Comparison of ENCODE assay signal across 17 cellular contexts in genomic region chr2:242043538-242044205, GRCh38.
DNase-seq lines count a peak whose midpoint lies in the region; ATAC-seq, FAIRE-seq and TF ChIP-seq lines count a peak whose summit lies in the region.
"Had no signal": no experiment of that assay in that cellular context is flagged by ENCODE, and none has a peak within 500 bp of the region (broad histone marks: within the 10 kb centered on the region; RNA-seq: fewer than 3 reads in every experiment).

No MANE protein-coding gene starts in this region.

- no peak overlapping the region for H3K4me3 ChIP-seq in HepG2 (replicated peaks in 1 of 3; ENCODE audit: insufficient read depth in 1 of 3, low read depth in 2 of 3, low read length in 3 of 3)
- no peak overlapping the region for H3K4me3 ChIP-seq in right lobe of liver
- H3K4me3 ChIP-seq: HAP-1 had no signal

- no peak overlapping the region for H3K9ac ChIP-seq in HepG2 (ENCODE audit: insufficient read depth, low read depth, low read length)

- ATAC-seq in HepG2 (no peak), right lobe of liver (no peak)
- ATAC-seq: CD8-positive, alpha-beta T cell had no signal

- WGBS in HepG2 (ENCODE audit: low lambda C conversion rate) = 38% methylated on average over 11 of the region's 11 CpGs
- WGBS in right lobe of liver (ENCODE audit: insufficient coverage, low coverage, low lambda C conversion rate, missing lambda C conversion rate) = 65% methylated on average over 8 of the region's 11 CpGs

- H3K4me2 ChIP-seq in HepG2 (ENCODE audit: low read depth, low read length) = no peak overlapping the region

- FAIRE-seq in HepG2 (lab: Jason Lieb, UNC) = no peak
- FAIRE-seq: A204.1, D721Med, GM12892, H1 had no signal

- H4K20me1 ChIP-seq in HepG2 (ENCODE audit: insufficient read depth, low read length) = no peaks in the 10 kb centered on the region

- POLR2A ChIA-PET in HepG2 (lab: Yijun Ruan, JAX) = no interaction called here

- H3K27me3 ChIP-seq in HepG2 (ENCODE audit: control insufficient read depth in 1 of 2, insufficient read depth in 2 of 2, low read length in 2 of 2) = peaks cover 2 to 39% of the 10 kb centered on the region in 2 experiments; a peak in 4 of 5 replicates
- no peaks in the 10 kb centered on the region for H3K27me3 ChIP-seq in right lobe of liver

- H3K4me1 ChIP-seq in HepG2 (ENCODE audit: insufficient read depth, low read length) (peaks cover 35% of the 10 kb centered on the region), right lobe of liver (peaks cover 0 to 13% (median 5%) of the 10 kb centered on the region in 4 donors)
- H3K4me1 ChIP-seq: HAP-1 had no signal

- no peak overlapping the region for H2AFZ ChIP-seq in HepG2 (ENCODE audit: low read length)

- TF ChIP-seq CTCF in HepG2 (CRISPR knock-in tag; IDR thresholded peaks at IDR 0.05) (no peak), right lobe of liver (IDR thresholded peaks at IDR 0.05) (no peak)

- H3K36me3 ChIP-seq in HepG2 (replicated peaks in 1 of 2; ENCODE audit: control insufficient read depth in 1 of 2, insufficient read depth in 2 of 2, low read length in 2 of 2) = no peaks in the 10 kb centered on the region
- H3K36me3 ChIP-seq in right lobe of liver = no peaks in the 10 kb centered on the region
- H3K36me3 ChIP-seq: HAP-1 had no signal

- TF ChIP-seq POLR2A in HepG2 (IDR thresholded peaks at IDR 0.05; ENCODE audit: insufficient read depth in 1 of 2, low read depth in 2 of 2, low read length in 2 of 2) (no peak), right lobe of liver (IDR thresholded peaks at IDR 0.05) (no peak)

- TF ChIP-seq EP300 in HepG2 (IDR thresholded peaks at IDR 0.05; ENCODE audit: low read depth in 2 of 2, low read length in 2 of 2) (no peak), HepG2 (CRISPR knock-in tag; IDR thresholded peaks at IDR 0.05; ENCODE audit: borderline replicate concordance) (no peak)

- BruUV-seq in HepG2 (replicated peaks; lab: Mats Ljungman, UMichigan) = no TSS peak

- no peak for TF ChIP-seq RAD21 in HepG2 (CRISPR knock-in tag; IDR thresholded peaks at IDR 0.05)

- H3K27ac ChIP-seq in HepG2 (ENCODE audit: extremely low read length, insufficient read depth, low read length) (no peak overlapping the region), right lobe of liver (no peak overlapping the region)

- H3K9me3 ChIP-seq in HepG2 (ENCODE audit: low read length) (no peaks in the 10 kb centered on the region), right lobe of liver (no peaks in the 10 kb centered on the region)
- H3K9me3 ChIP-seq: HAP-1 had no signal

- DNase-seq in HepG2 (ENCODE audit: low spot score) (no peak), right lobe of liver (no peak), SW480 (ENCODE audit: low spot score) (peak; percentile 34), head of caudate nucleus (peak in 39 of 42 donors; percentile 30 to 88 (median 60)), ureter (ENCODE audit: low spot score) (peak; percentile 27), cortex of kidney (lab: John Stamatoyannopoulos, UW) (no peak), T1000 (lab: John Stamatoyannopoulos, UW) (no peak), DMS 273 (lab: John Stamatoyannopoulos, UW; ENCODE audit: unreplicated experiment) (no peak)
- DNase-seq: COR-L47, DND-41, GDM1 had no signal

- intact Hi-C loops in HepG2 (cut with micrococcal nuclease; ENCODE audit: unreplicated experiment) (no loop called here), right lobe of liver (cut with DNase I) (no loop called here), head of caudate nucleus (cut with DNase I) (no loop called here)

- no peaks in the 10 kb centered on the region for H3K79me2 ChIP-seq in HepG2 (ENCODE audit: insufficient read depth, low read length)

- CTCF ChIA-PET in HepG2 (lab: Yijun Ruan, JAX; ENCODE audit: low intra/inter-chr PET ratio, low total read pairs) = no interaction called here

- in situ Hi-C loops in HepG2 (cut with HindIII; ENCODE audit: extremely low pct_ligation_motif_present, low pct_unique_long_range_greater_than_20kb) = no loop called here

TF ChIP-seq in HepG2, 621 proteins besides CTCF, POLR2A, EP300 and RAD21:
- peak; percentile 88 for TF ChIP-seq MAFF (IDR thresholded peaks at IDR 0.05; ENCODE audit: low read depth, low read length)
- TF ChIP-seq NCOA2 (CRISPR knock-in tag; IDR thresholded peaks at IDR 0.05) = no peak
- peak; percentile 89 to 90 for TF ChIP-seq MAFK (conservative IDR thresholded peaks at IDR 0.05 in 1 of 2, IDR thresholded peaks at IDR 0.05 in 1 of 2; ENCODE audit: low read length in 2 of 2)

Comparison
In these comparisons a context has a peak if more than half of its experiments do, and no peak if none do; other contexts are left out.
1. DNase-seq: peak in SW480 (single experiment), head of caudate nucleus (39 of 42) and ureter (single experiment); none in HepG2 (single experiment), right lobe of liver (0 of 3), cortex of kidney (single experiment), T1000 (single experiment) and DMS 273 (single experiment).